18 cellular contexts compared by ENCODE assay signal in genomic region chr7:30040938-30041337, GRCh38.
"Had no signal": no experiment of that assay in that cellular context is flagged by ENCODE, and none has a peak within 500 bp of the region (broad histone marks: within the 10 kb centered on the region; RNA-seq: fewer than 3 reads in every experiment).

No MANE protein-coding gene starts in this region.

- H3K27me3 ChIP-seq: colonic mucosa, foreskin keratinocyte, hepatocyte, neutrophil, spleen had no signal

- H3K36me3 ChIP-seq: colonic mucosa, neutrophil had no signal

- ATAC-seq: esophagus mucosa; foreskin keratinocyte; naive thymus-derived CD4-positive, alpha-beta T cell; stimulated activated naive B cell treated with anti-CD40 and anti-IgM and Interleukin-4, amounts not matched to agents 10 μg/mL and 1 μg/mL and 100 μg/mL, for 72 hours; stimulated activated naive CD8-positive, alpha-beta T cell treated with anti-CD3 and anti-CD28 coated beads, Interleukin-15, amount 100 ng/mL, for 72 hours had no signal

- DNase-seq: caudate nucleus; colonic mucosa; effector CD8-positive, alpha-beta T cell; foreskin keratinocyte; head of caudate nucleus; mammary epithelial cell; naive thymus-derived CD4-positive, alpha-beta T cell; posterior cingulate gyrus; right cardiac atrium; spleen; stimulated activated CD4-positive, alpha-beta T cell treated with anti-CD3 and anti-CD28 coated beads, Interleukin-15, amount 100 ng/mL, for 24 hours; stimulated activated CD4-positive, alpha-beta T cell treated with anti-CD3 and anti-CD28 coated beads, Interleukin-1b, Interleukin-23, amount 100 ng/mL, for 48 hours; stimulated activated CD4-positive, alpha-beta T cell treated with anti-CD3 and anti-CD28 coated beads, Interleukin-4, amount 100 ng/mL, for 4 hours; stimulated activated naive B cell treated with anti-CD40 and anti-IgM and Interleukin-4, amounts not matched to agents 10 μg/mL and 1 μg/mL and 100 μg/mL, for 72 hours; stimulated activated naive CD8-positive, alpha-beta T cell treated with anti-CD3 and anti-CD28 coated beads, Interleukin-15, amount 100 ng/mL, for 72 hours had no signal

- H3K4me1 ChIP-seq: colonic mucosa, foreskin keratinocyte, spleen had no signal

- H3K4me3 ChIP-seq: colonic mucosa, hepatocyte, spleen had no signal

- H3K27ac ChIP-seq: colonic mucosa, foreskin keratinocyte, hepatocyte, neutrophil, spleen had no signal

- H3K9me3 ChIP-seq: colonic mucosa, neutrophil, spleen had no signal
